Comparison of ENCODE assay signal across 8 cellular contexts in genomic region chr15:59688383-59688887, GRCh38. TPM values are rescaled to one million over a fixed set of nuclear protein-coding genes. Genes with fewer than 3 reads are reported as not detected.
DNase-seq lines count a peak whose midpoint lies in the region; ATAC-seq, FAIRE-seq and TF ChIP-seq lines count a peak whose summit lies in the region.

No MANE protein-coding gene starts in this region.

- H3K4me2 ChIP-seq in KMS-11, result peak overlapping the region; percentile 96

- H3K36me3 ChIP-seq in KMS-11 (ENCODE audit: insufficient read depth) (no peaks in the 10 kb centered on the region), WERI-Rb-1 (peaks cover 29% of the 10 kb centered on the region)

- intact Hi-C loops in posterior cingulate gyrus (cut with DNase I), result loop anchor here (2.0 kb wide), 1 partner anchor 32 kb away; the partner anchor contains the start of gene GTF2A2

- H3K4me1 Mint-ChIP-seq in nephron progenitor cell, result peaks cover 24% of the 10 kb centered on the region

- TF ChIP-seq POLR2A in GM12892 (IDR thresholded peaks at IDR 0.05; ENCODE audit: low read depth, low read length), result no peak

- peaks cover 5% of the 10 kb centered on the region for H3K27me3 Mint-ChIP-seq in nephron progenitor cell (ENCODE audit: low read depth, poor library complexity)

- peaks cover 19% of the 10 kb centered on the region for H4K20me1 ChIP-seq in KMS-11 (ENCODE audit: insufficient read depth)

- peak; percentile 4 for ATAC-seq in esophagus mucosa

- H3K27ac ChIP-seq in KMS-11, result peak overlapping the region; percentile 91
- H3K27ac ChIP-seq in WERI-Rb-1, result peak overlapping the region; percentile 97

- H3K4me1 ChIP-seq in KMS-11 (ENCODE audit: low read depth, poor library complexity, severe bottlenecking), result peaks cover 38% of the 10 kb centered on the region

- no peaks in the 10 kb centered on the region for H3K9me3 Mint-ChIP-seq in nephron progenitor cell

- peaks cover 57% of the 10 kb centered on the region for H3K79me2 ChIP-seq in KMS-11 (ENCODE audit: insufficient read depth, low read depth)

- H3K27me3 ChIP-seq in KMS-11 (ENCODE audit: insufficient read depth, low read depth) (no peaks in the 10 kb centered on the region), WERI-Rb-1 (ENCODE audit: insufficient read depth, low read depth, severe bottlenecking) (no peaks in the 10 kb centered on the region)

- peaks cover 30% of the 10 kb centered on the region for H3K36me3 Mint-ChIP-seq in nephron progenitor cell (ENCODE audit: low read depth)

- DNase-seq in AG08396 (ENCODE audit: low spot score), result peak; percentile 36
- DNase-seq in GM12892 (ENCODE audit: insufficient read length), result no peak
- DNase-seq in WERI-Rb-1, result no peak
- DNase-seq in nephron progenitor cell, result no peak
- no peak for DNase-seq in GOT3 (lab: John Stamatoyannopoulos, UW)
- no peak for DNase-seq in posterior cingulate gyrus

- H3K9me3 ChIP-seq in WERI-Rb-1 (ENCODE audit: severe bottlenecking), result no peaks in the 10 kb centered on the region

- H3K9ac ChIP-seq in KMS-11, result peak overlapping the region; percentile 84

- peak overlapping the region; percentile 93; the same call in 1 of the 2 replicates for H2AFZ ChIP-seq in KMS-11 (ENCODE audit: low read depth)

- TF ChIP-seq CTCF in KMS-11 (conservative IDR thresholded peaks at IDR 0.05; ENCODE audit: low read depth, low read length) (0 out of 2 replicates have a peak, but pooled peaks have one; percentile 0), WERI-Rb-1 (IDR thresholded peaks at IDR 0.05; ENCODE audit: low read depth, low read length) (no peak), nephron progenitor cell (IDR thresholded peaks at IDR 0.05) (no peak)

- H3K4me3 ChIP-seq in KMS-11 (IDR thresholded peaks at IDR 0.05; ENCODE audit: insufficient read depth, low read depth, low read length) (no peak overlapping the region), WERI-Rb-1 (ENCODE audit: low read depth, low read length) (peak overlapping the region; percentile 99)

- peak overlapping the region; percentile 99 for H3K27ac Mint-ChIP-seq in nephron progenitor cell

- FAIRE-seq in GM12892 (lab: Jason Lieb, UNC), result peak; percentile 84

- peak overlapping the region; percentile 98 for H3K4me3 Mint-ChIP-seq in nephron progenitor cell

RNA-seq across cellular contexts. Expression of gene BNIP2, which starts 0.7 kb away (rescaled TPM):
- polyA plus RNA-seq in GM12892 (2012; ENCODE audit: missing spikeins), result 47.5 TPM
- 39.9 TPM for total RNA-seq in esophagus mucosa

RNA-seq across cellular contexts. Expression of gene GTF2A2, which starts 31.1 kb away (rescaled TPM):
- polyA plus RNA-seq in GM12892 (2012; ENCODE audit: missing spikeins), result 115 TPM
- 61.5 TPM for total RNA-seq in esophagus mucosa
